ENCODE assay signal across 8 cellular contexts in the genomic region with DNA sequence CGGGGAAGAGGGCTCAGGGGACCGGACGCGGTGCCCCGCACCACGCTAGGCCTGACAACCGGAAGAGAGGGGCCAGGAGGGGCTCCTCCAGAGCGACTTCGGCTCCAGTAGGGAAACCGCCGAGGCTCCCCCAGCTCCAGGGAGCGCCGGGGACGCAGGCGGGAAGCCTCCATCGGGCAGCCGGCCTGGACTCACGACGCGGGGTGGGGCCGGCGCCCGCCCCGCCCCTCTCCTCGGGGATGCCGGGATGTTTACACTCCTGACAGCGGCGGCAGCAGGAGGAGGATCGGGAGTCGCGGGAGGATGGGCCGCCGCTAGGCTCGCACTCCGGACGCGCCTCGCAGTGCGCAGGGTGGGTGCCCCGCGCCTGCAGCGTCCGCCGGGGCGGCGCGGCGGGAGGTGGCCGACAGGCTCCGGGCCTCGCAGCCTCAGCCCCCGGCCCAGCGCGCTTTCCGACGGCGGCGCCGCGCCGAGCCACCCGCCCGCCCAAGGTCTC. TPM values are rescaled to one million over a fixed set of nuclear protein-coding genes. Genes with fewer than 3 reads are reported as not detected.
DNase-seq lines count a peak whose midpoint lies in the region; ATAC-seq lines count a peak whose summit lies in the region.

A gene (plus strand): TSS at position 254 of the 496 bp plus-strand sequence. CDS start 75,583 bp downstream, outside the sequence.

- H3K36me3 Mint-ChIP-seq in activated T-cell treated with anti-CD3 and anti-CD28 coated beads, Interleukin-2, amount 50 U/mL, for 72 hours (ENCODE audit: insufficient read depth in 2 of 2), result peaks cover 3 to 4% of the 10 kb centered on the region in 2 donors

- no peaks in the 10 kb centered on the region for H3K36me3 ChIP-seq in mucosa of rectum (ENCODE audit: control insufficient read depth in 2 of 2, insufficient read depth in 2 of 2, low read length in 2 of 2)

- H3K4me1 ChIP-seq in mucosa of rectum (ENCODE audit: control insufficient read depth in 2 of 2, insufficient read depth in 2 of 2, low read length in 2 of 2), result peaks cover 17 to 26% of the 10 kb centered on the region in 2 donors

- peak within 1 kb of the TSS; percentile 95 to 98 for H3K27ac ChIP-seq in mucosa of rectum (ENCODE audit: low read depth in 2 of 2, low read length in 2 of 2)

- no peaks in the 10 kb centered on the region for H3K9me3 ChIP-seq in mucosa of rectum (ENCODE audit: control insufficient read depth in 2 of 2, low read length in 2 of 2)

- no peaks in the 10 kb centered on the region for H3K27me3 ChIP-seq in mucosa of rectum (ENCODE audit: control insufficient read depth in 2 of 2, insufficient read depth in 2 of 2, low read length in 2 of 2)

- peak within 1 kb of the TSS; percentile 97 to 100 for H3K4me3 Mint-ChIP-seq in activated T-cell treated with anti-CD3 and anti-CD28 coated beads, Interleukin-2, amount 50 U/mL, for 72 hours
- peak within 1 kb of the TSS; percentile 97 to 100 for H3K4me3 Mint-ChIP-seq in stimulated activated naive CD8-positive, alpha-beta T cell treated with anti-CD3 and anti-CD28 coated beads, Interleukin-15, amount 100 ng/mL, for 72 hours

- H3K9ac ChIP-seq in mucosa of rectum (ENCODE audit: low read depth in 1 of 2, low read length in 2 of 2), result peak within 1 kb of the TSS; percentile 83 to 95

- ATAC-seq in GM21529 (IDR thresholded peaks at IDR 0.05; ENCODE audit: unreplicated experiment) (peak; percentile 48), esophagus mucosa (peak; percentile 91)
- peak; percentile 50 to 53 for ATAC-seq in activated T-cell treated with anti-CD3 and anti-CD28 coated beads, Interleukin-2, amount 50 U/mL, for 72 hours (replicated peaks in 1 of 2)
- ATAC-seq in stimulated activated naive CD8-positive, alpha-beta T cell treated with anti-CD3 and anti-CD28 coated beads, Interleukin-15, amount 100 ng/mL, for 72 hours, result peak; percentile 66

- peaks cover 32% of the 10 kb centered on the region for H3K4me1 Mint-ChIP-seq in activated T-cell treated with anti-CD3 and anti-CD28 coated beads, Interleukin-2, amount 50 U/mL, for 72 hours (ENCODE audit: low read depth)
- peaks cover 33% of the 10 kb centered on the region for H3K4me1 Mint-ChIP-seq in stimulated activated naive CD8-positive, alpha-beta T cell treated with anti-CD3 and anti-CD28 coated beads, Interleukin-15, amount 100 ng/mL, for 72 hours

- no peaks in the 10 kb centered on the region for H3K9me3 Mint-ChIP-seq in activated T-cell treated with anti-CD3 and anti-CD28 coated beads, Interleukin-2, amount 50 U/mL, for 72 hours
- H3K9me3 Mint-ChIP-seq in stimulated activated naive CD8-positive, alpha-beta T cell treated with anti-CD3 and anti-CD28 coated beads, Interleukin-15, amount 100 ng/mL, for 72 hours, result no peaks in the 10 kb centered on the region

- H3K27ac Mint-ChIP-seq in activated T-cell treated with anti-CD3 and anti-CD28 coated beads, Interleukin-2, amount 50 U/mL, for 72 hours, result peak within 1 kb of the TSS; percentile 97
- H3K27ac Mint-ChIP-seq in stimulated activated naive CD8-positive, alpha-beta T cell treated with anti-CD3 and anti-CD28 coated beads, Interleukin-15, amount 100 ng/mL, for 72 hours, result peak within 1 kb of the TSS; percentile 97 to 99

- no peaks in the 10 kb centered on the region for H3K27me3 Mint-ChIP-seq in activated T-cell treated with anti-CD3 and anti-CD28 coated beads, Interleukin-2, amount 50 U/mL, for 72 hours (ENCODE audit: low read depth)
- H3K27me3 Mint-ChIP-seq in stimulated activated naive CD8-positive, alpha-beta T cell treated with anti-CD3 and anti-CD28 coated beads, Interleukin-15, amount 100 ng/mL, for 72 hours, result no peaks in the 10 kb centered on the region

- peak within 1 kb of the TSS; percentile 70 to 92 for H3K4me3 ChIP-seq in mucosa of rectum (ENCODE audit: low read length in 2 of 2)

- DNase-seq in DMS153 (lab: John Stamatoyannopoulos, UW) (peak; percentile 85), HuH-7.5 (ENCODE audit: low spot score) (peak; percentile 80), OCI-M1 (lab: John Stamatoyannopoulos, UW) (peak; percentile 92)
- DNase-seq in activated T-cell treated with anti-CD3 and anti-CD28 coated beads, Interleukin-2, amount 50 U/mL, for 72 hours, result peak; percentile 64 to 76
- peak; percentile 71 to 73 for DNase-seq in stimulated activated naive CD8-positive, alpha-beta T cell treated with anti-CD3 and anti-CD28 coated beads, Interleukin-15, amount 100 ng/mL, for 72 hours

RNA-seq across cellular contexts. Expression of the gene that starts here (rescaled TPM):
- total RNA-seq in activated T-cell treated with anti-CD3 and anti-CD28 coated beads, Interleukin-2, amount 50 U/mL, for 72 hours, result 10 to 100 TPM; 55.9 to 64.9 TPM
- 29.9 TPM for total RNA-seq in esophagus mucosa

Comparison
In these comparisons a context has a peak if more than half of its experiments do, and no peak if none do; other contexts are left out.
1. Peak in every context shown above with its lines: DNase-seq, ATAC-seq, H3K4me3 ChIP-seq and H3K27ac ChIP-seq.